In the genomic region with DNA sequence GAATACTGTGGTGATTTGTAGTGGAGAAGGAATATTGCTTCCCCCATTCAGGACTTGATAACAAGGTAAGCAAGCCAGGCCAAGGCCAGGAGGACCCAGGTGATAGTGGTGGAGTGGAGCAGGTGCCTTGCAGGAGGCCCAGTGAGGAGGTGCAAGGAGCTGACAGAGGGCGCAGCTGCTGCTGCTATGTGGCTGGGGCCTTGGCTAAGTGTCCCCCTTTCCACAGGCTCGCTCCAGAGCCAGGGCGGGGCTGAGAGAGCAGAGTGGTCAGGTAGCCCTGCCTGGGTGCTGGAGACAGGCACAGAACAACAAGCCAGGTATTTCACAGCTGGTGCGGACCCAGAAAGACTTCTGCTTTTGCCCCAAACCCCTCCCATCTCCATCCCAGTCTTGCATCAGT, we compare ENCODE assay signal across 25 cellular contexts.
"Had no signal": no experiment of that assay in that cellular context is flagged by ENCODE, and none has a peak within 500 bp of the region (broad histone marks: within the 10 kb centered on the region; RNA-seq: fewer than 3 reads in every experiment).

No MANE protein-coding gene starts in this region.

- H3K36me3 ChIP-seq: breast epithelium had no signal

- H3K9ac ChIP-seq: parathyroid adenoma had no signal

- H3K9me3 ChIP-seq: ascending aorta, breast epithelium, gastrocnemius medialis, heart left ventricle, tibial artery, vagina had no signal

- H3K27me3 ChIP-seq: ascending aorta, breast epithelium, gastrocnemius medialis, heart left ventricle, tibial artery, vagina had no signal

- H3K4me1 Mint-ChIP-seq: activated CD4-positive, alpha-beta T cell treated with anti-CD3 and anti-CD28 coated beads, Interleukin-2, amount 10 ng/mL, durations not matched to agents 24 days and 14 days; natural killer cell; T-cell had no signal

- DNase-seq: activated CD4-positive, alpha-beta T cell treated with anti-CD3 and anti-CD28 coated beads, Interleukin-2, amount 10 ng/mL, durations not matched to agents 24 days and 14 days; activated CD4-positive, CD25-positive, alpha-beta regulatory T cell; activated CD8-positive, alpha-beta T cell treated with anti-CD3 and anti-CD28 coated beads for 36 hours; activated effector memory CD4-positive, alpha-beta T cell treated with anti-CD3 and anti-CD28 coated beads, Interleukin-2, amount 50 U/mL, for 16 hours; activated naive CD4-positive, alpha-beta T cell treated with anti-CD3 and anti-CD28 coated beads, Interleukin-2, amount 50 U/mL, for 16 hours; activated T-cell treated with anti-CD3 and anti-CD28 coated beads, Interleukin-2, amount 50 U/mL, for 72 hours; cortex of kidney; effector CD4-positive, alpha-beta T cell; gastrocnemius medialis; heart left ventricle; kidney glomerular epithelial cell; left ventricle myocardium superior; mesenchymal stem cell; natural killer cell; stimulated activated CD8-positive, alpha-beta memory T cell treated with anti-CD3 and anti-CD28 coated beads, Interleukin-4, amount 100 ng/mL, for 48 hours; stimulated activated naive CD4-positive, alpha-beta T cell treated with Interleukin-2 at 50 U/mL for 16 hours; substantia nigra; T-cell; T-helper 9 cell; tibial artery had no signal

- H3K27ac ChIP-seq: ascending aorta, breast epithelium, gastrocnemius medialis, heart left ventricle, parathyroid adenoma, tibial artery, vagina had no signal

- H3K27ac Mint-ChIP-seq: activated CD4-positive, alpha-beta T cell treated with anti-CD3 and anti-CD28 coated beads, Interleukin-2, amount 10 ng/mL, durations not matched to agents 24 days and 14 days; activated CD8-positive, alpha-beta T cell treated with anti-CD3 and anti-CD28 coated beads for 36 hours; activated T-cell treated with anti-CD3 and anti-CD28 coated beads, Interleukin-2, amount 50 U/mL, for 72 hours; natural killer cell; T-cell had no signal

- H2AFZ ChIP-seq: parathyroid adenoma had no signal

- H3K79me2 ChIP-seq: parathyroid adenoma had no signal

- H3K4me3 Mint-ChIP-seq: activated CD4-positive, alpha-beta T cell treated with anti-CD3 and anti-CD28 coated beads, Interleukin-2, amount 10 ng/mL, durations not matched to agents 24 days and 14 days; activated CD8-positive, alpha-beta T cell treated with anti-CD3 and anti-CD28 coated beads for 36 hours; activated T-cell treated with anti-CD3 and anti-CD28 coated beads, Interleukin-2, amount 50 U/mL, for 72 hours; natural killer cell; T-cell had no signal

- H3K4me3 ChIP-seq: ascending aorta, breast epithelium, gastrocnemius medialis, heart left ventricle, tibial artery, vagina had no signal

- ATAC-seq: activated CD8-positive, alpha-beta T cell treated with anti-CD3 and anti-CD28 coated beads for 36 hours; activated T-cell treated with anti-CD3 and anti-CD28 coated beads, Interleukin-2, amount 50 U/mL, for 72 hours; esophagus mucosa; gastrocnemius medialis; heart left ventricle; left ventricle myocardium superior; natural killer cell; T-cell had no signal

- H3K4me1 ChIP-seq: parathyroid adenoma had no signal

- H3K27me3 Mint-ChIP-seq: activated CD4-positive, alpha-beta T cell treated with anti-CD3 and anti-CD28 coated beads, Interleukin-2, amount 10 ng/mL, durations not matched to agents 24 days and 14 days had no signal

- H3K9me3 Mint-ChIP-seq: activated CD4-positive, alpha-beta T cell treated with anti-CD3 and anti-CD28 coated beads, Interleukin-2, amount 10 ng/mL, durations not matched to agents 24 days and 14 days; activated CD8-positive, alpha-beta T cell treated with anti-CD3 and anti-CD28 coated beads for 36 hours; activated T-cell treated with anti-CD3 and anti-CD28 coated beads, Interleukin-2, amount 50 U/mL, for 72 hours; natural killer cell; T-cell had no signal

- H3K36me3 Mint-ChIP-seq: natural killer cell, T-cell had no signal
